ENCODE assay signal across 20 cellular contexts in genomic region chrX:1836683-1837082, GRCh38.
DNase-seq lines count a peak whose midpoint lies in the region; ATAC-seq, FAIRE-seq and TF ChIP-seq lines count a peak whose summit lies in the region.
"Had no signal": no experiment of that assay in that cellular context is flagged by ENCODE, and none has a peak within 500 bp of the region (broad histone marks: within the 10 kb centered on the region; RNA-seq: fewer than 3 reads in every experiment).

No MANE protein-coding gene starts in this region.

- 24% methylated on average over 4 of the region's 6 CpGs for WGBS in HepG2 (ENCODE audit: low lambda C conversion rate)
- 72% methylated on average over 5 of the region's 6 CpGs for whole genome bisulfite sequencing in right lobe of liver (ENCODE audit: insufficient coverage, low coverage, low lambda C conversion rate, missing lambda C conversion rate)
- 0% methylated on average over 5 of the region's 6 CpGs for WGBS in K562 (ENCODE audit: insufficient coverage, low coverage, missing lambda C conversion rate)
- WGBS in H1 (ENCODE audit: extremely low coverage in 1 of 2, insufficient coverage in 1 of 2, insufficient read length in 1 of 2, insufficient replicate concordance in 2 of 2, low coverage in 1 of 2, low lambda C conversion rate in 2 of 2, missing lambda C conversion rate in 1 of 2), 2 experiments = 96% methylated on average over 6 of the region's 6 CpGs; no CpG with 5 or more reads in 1 of the 2 experiments

- no peak overlapping the region for H3K56ac ChIP-seq in H1 (replicated peaks; ENCODE audit: insufficient read length, low read depth, low read length)

- no peak overlapping the region for H2BK12ac ChIP-seq in H1 (ENCODE audit: low read depth, low read length)

- no peak overlapping the region for H3K9ac ChIP-seq in HepG2 (ENCODE audit: insufficient read depth, low read depth, low read length)
- H3K9ac ChIP-seq in K562 (ENCODE audit: insufficient read depth in 1 of 2, low read depth in 2 of 2, low read length in 2 of 2) = no peak overlapping the region
- no peak overlapping the region for H3K9ac ChIP-seq in H1 (replicated peaks in 1 of 4; ENCODE audit: extremely low read depth in 1 of 4, low read depth in 3 of 4, low read length in 3 of 4)
- H3K9ac ChIP-seq: BLaER1 had no signal

- H2BK20ac ChIP-seq in H1 (ENCODE audit: low read length) = no peak overlapping the region

- H3K9me3 ChIP-seq in HepG2 (ENCODE audit: low read length) = peaks cover 10% of the 10 kb centered on the region
- no peaks in the 10 kb centered on the region for H3K9me3 ChIP-seq in right lobe of liver
- no peaks in the 10 kb centered on the region for H3K9me3 ChIP-seq in K562 (replicated peaks; ENCODE audit: control insufficient read depth, insufficient read depth, low read depth, low read length)
- H3K9me3 ChIP-seq in H1 (ENCODE audit: insufficient read depth in 2 of 2, low read depth in 1 of 2, low read length in 1 of 2) = peaks cover 11% of the 10 kb centered on the region in 2 experiments
- H3K9me3 ChIP-seq in upper lobe of right lung = no peaks in the 10 kb centered on the region
- H3K9me3 ChIP-seq: BE2C, Caco-2 had no signal

- no peaks in the 10 kb centered on the region for H3K9me1 ChIP-seq in K562 (ENCODE audit: control insufficient read depth, insufficient read depth, low read length)

- H3K27me3 ChIP-seq in HepG2 (ENCODE audit: control insufficient read depth in 1 of 2, insufficient read depth in 2 of 2, low read length in 2 of 2) = peaks cover 0 to 2% of the 10 kb centered on the region in 2 experiments; a peak in 2 of 5 replicates
- H3K27me3 ChIP-seq in right lobe of liver = no peaks in the 10 kb centered on the region
- no peaks in the 10 kb centered on the region for H3K27me3 ChIP-seq in K562 (ENCODE audit: control insufficient read depth in 2 of 2, insufficient read depth in 2 of 2, low read length in 2 of 2)
- H3K27me3 ChIP-seq in H1 (replicated peaks in 1 of 4; ENCODE audit: control insufficient read depth in 3 of 4, extremely low read depth in 1 of 4, insufficient read depth in 3 of 4, low read length in 3 of 4) = no peaks in the 10 kb centered on the region; a peak in 1 of 7 replicates
- H3K27me3 ChIP-seq in upper lobe of right lung = no peaks in the 10 kb centered on the region
- H3K27me3 ChIP-seq: BE2C, BLaER1 had no signal

- H4K8ac ChIP-seq in H1 (ENCODE audit: extremely low read depth, insufficient read depth, low read length) = no peak overlapping the region

- no peak for TF ChIP-seq EP300 in HepG2 (IDR thresholded peaks at IDR 0.05; ENCODE audit: low read depth in 2 of 2, low read length in 2 of 2)
- TF ChIP-seq EP300 in HepG2 (CRISPR knock-in tag; IDR thresholded peaks at IDR 0.05; ENCODE audit: borderline replicate concordance) = no peak
- no peak for TF ChIP-seq EP300 in K562 (IDR thresholded peaks at IDR 0.05; ENCODE audit: low read length)
- no peak for TF ChIP-seq EP300 in H1 (IDR thresholded peaks at IDR 0.05; ENCODE audit: borderline replicate concordance in 1 of 2, low read depth in 2 of 2, low read length in 2 of 2)

- no TSS peak for BruUV-seq in HepG2 (replicated peaks; lab: Mats Ljungman, UMichigan)
- BruUV-seq in K562 (replicated peaks; lab: Mats Ljungman, UMichigan) = no TSS peak

- TF ChIP-seq CTCF in HepG2 (CRISPR knock-in tag; IDR thresholded peaks at IDR 0.05) (no peak), right lobe of liver (IDR thresholded peaks at IDR 0.05) (no peak), K562 (IDR thresholded peaks at IDR 0.05 in 2 of 3, conservative IDR thresholded peaks at IDR 0.05 in 1 of 3; ENCODE audit: insufficient read depth in 2 of 3, low read depth in 1 of 3, low read length in 3 of 3) (no peak), H1 (IDR thresholded peaks at IDR 0.05; ENCODE audit: control extremely low read depth in 1 of 3, insufficient read depth in 1 of 3, low read depth in 1 of 3, low read length in 3 of 3) (no peak), upper lobe of right lung (IDR thresholded peaks at IDR 0.05) (no peak)

- H3K79me1 ChIP-seq in H1 (ENCODE audit: low read depth, low read length) = no peaks in the 10 kb centered on the region

- TF ChIP-seq RAD21 in HepG2 (CRISPR knock-in tag; IDR thresholded peaks at IDR 0.05) (no peak), K562 (CRISPR knock-in tag; conservative IDR thresholded peaks at IDR 0.05 in 1 of 2, IDR thresholded peaks at IDR 0.05 in 1 of 2) (no peak), H1 (IDR thresholded peaks at IDR 0.05 in 1 of 2, conservative IDR thresholded peaks at IDR 0.05 in 1 of 2; ENCODE audit: low read depth in 2 of 2, low read length in 2 of 2) (no peak)

- H3K79me2 ChIP-seq in HepG2 (ENCODE audit: insufficient read depth, low read length) (no peaks in the 10 kb centered on the region), K562 (ENCODE audit: control insufficient read depth, insufficient read depth, low read length) (no peaks in the 10 kb centered on the region), H1 (ENCODE audit: control insufficient read depth in 1 of 2, insufficient read depth in 2 of 2, low read length in 2 of 2) (no peaks in the 10 kb centered on the region)

- intact Hi-C loops in HepG2 (cut with micrococcal nuclease; ENCODE audit: unreplicated experiment) (no loop called here), right lobe of liver (cut with DNase I) (no loop called here), K562 (cut with micrococcal nuclease) (no loop called here), upper lobe of right lung (cut with DNase I) (no loop called here)

- 0 out of 2 replicates have a peak overlapping the region, but pooled peaks have one; percentile 39 for H2AK5ac ChIP-seq in H1 (ENCODE audit: low read depth, low read length)

- no peaks in the 10 kb centered on the region for H3K23me2 ChIP-seq in H1 (ENCODE audit: low read depth, low read length)

- H4K91ac ChIP-seq in H1 (replicated peaks; ENCODE audit: insufficient read length, low read length) = no peak overlapping the region

- no peak overlapping the region for H3K23ac ChIP-seq in H1 (ENCODE audit: insufficient read length)

- no peak overlapping the region for H4K5ac ChIP-seq in H1 (ENCODE audit: insufficient read length, low read depth, low read length)

- H3K27ac ChIP-seq in HepG2 (ENCODE audit: extremely low read length, insufficient read depth, low read length) (no peak overlapping the region), right lobe of liver (no peak overlapping the region), K562 (ENCODE audit: extremely low read depth, low read depth, low read length) (no peak overlapping the region), H1 (ENCODE audit: low read depth, low read length) (no peak overlapping the region), upper lobe of right lung (no peak overlapping the region)
- H3K27ac ChIP-seq: 22Rv1, BLaER1 had no signal

- H2AFZ ChIP-seq in HepG2 (ENCODE audit: low read length) = no peak overlapping the region
- H2AFZ ChIP-seq in K562 (ENCODE audit: low read depth, low read length) = no peak overlapping the region
- H2AFZ ChIP-seq in H1 (ENCODE audit: low read length) = no peak overlapping the region

- no peak overlapping the region for H3K14ac ChIP-seq in H1 (ENCODE audit: insufficient read length)

- FAIRE-seq in HepG2 (lab: Jason Lieb, UNC) = no peak
- FAIRE-seq in K562 (lab: Jason Lieb, UNC) = no peak
- no peak for FAIRE-seq in H1 (lab: Jason Lieb, UNC)
- FAIRE-seq: D721Med, G401.6 had no signal

- H4K20me1 ChIP-seq in HepG2 (ENCODE audit: insufficient read depth, low read length) = no peaks in the 10 kb centered on the region
- no peaks in the 10 kb centered on the region for H4K20me1 ChIP-seq in K562 (replicated peaks; ENCODE audit: control insufficient read depth, insufficient read depth, low read length)
- no peaks in the 10 kb centered on the region for H4K20me1 ChIP-seq in H1 (replicated peaks in 1 of 2; ENCODE audit: control insufficient read depth in 1 of 2, insufficient read depth in 2 of 2, low read length in 2 of 2)
- H4K20me1 ChIP-seq: BLaER1 had no signal

- TF ChIP-seq POLR2A in HepG2 (IDR thresholded peaks at IDR 0.05; ENCODE audit: insufficient read depth in 1 of 2, low read depth in 2 of 2, low read length in 2 of 2) = no peak
- TF ChIP-seq POLR2A in right lobe of liver (IDR thresholded peaks at IDR 0.05) = no peak
- TF ChIP-seq POLR2A in K562 (conservative IDR thresholded peaks at IDR 0.05) = no peak
- no peak for TF ChIP-seq POLR2A in H1 (IDR thresholded peaks at IDR 0.05; ENCODE audit: control extremely low read depth in 1 of 2, low read depth in 2 of 2, low read length in 2 of 2)

- no peak overlapping the region for H2BK5ac ChIP-seq in H1 (ENCODE audit: low read depth, low read length)

- H3K4me2 ChIP-seq in HepG2 (ENCODE audit: low read depth, low read length) (no peak overlapping the region), K562 (ENCODE audit: insufficient read depth, low read length) (no peak overlapping the region), H1 (ENCODE audit: insufficient read depth in 1 of 2, low read depth in 2 of 2, low read length in 2 of 2) (no peak overlapping the region)
- H3K4me2 ChIP-seq: BLaER1 had no signal

- CTCF ChIA-PET in HepG2 (lab: Yijun Ruan, JAX; ENCODE audit: low intra/inter-chr PET ratio, low total read pairs) = no interaction called here
- CTCF ChIA-PET in K562 (lab: Yijun Ruan, JAX; ENCODE audit: low intra/inter-chr PET ratio) = no interaction called here
- CTCF ChIA-PET in H1 (lab: Charles Lee; ENCODE audit: partially characterized antibody) = no interaction called here

- H3K4me1 ChIP-seq in HepG2 (ENCODE audit: insufficient read depth, low read length) (no peaks in the 10 kb centered on the region), right lobe of liver (no peaks in the 10 kb centered on the region), K562 (replicated peaks in 1 of 2; ENCODE audit: control insufficient read depth in 2 of 2, insufficient read depth in 2 of 2, low read length in 2 of 2) (no peaks in the 10 kb centered on the region), H1 (replicated peaks in 1 of 4; ENCODE audit: control insufficient read depth in 3 of 4, insufficient read depth in 4 of 4, low read length in 3 of 4) (no peaks in the 10 kb centered on the region), upper lobe of right lung (no peaks in the 10 kb centered on the region)
- H3K4me1 ChIP-seq: BE2C, BLaER1, Caco-2 had no signal

- no peak for ATAC-seq in HepG2
- ATAC-seq in right lobe of liver = no peak
- ATAC-seq in K562 = no peak
- no peak for ATAC-seq in upper lobe of right lung
- ATAC-seq in GM18511 (IDR thresholded peaks at IDR 0.05; ENCODE audit: unreplicated experiment) = no peak
- ATAC-seq: CD8-positive, alpha-beta T cell had no signal

- H2BK120ac ChIP-seq in H1 (replicated peaks; ENCODE audit: low read depth, low read length) = no peak overlapping the region

- no peaks in the 10 kb centered on the region for H3K36me3 ChIP-seq in HepG2 (replicated peaks in 1 of 2; ENCODE audit: control insufficient read depth in 1 of 2, insufficient read depth in 2 of 2, low read length in 2 of 2)
- no peaks in the 10 kb centered on the region for H3K36me3 ChIP-seq in right lobe of liver
- H3K36me3 ChIP-seq in K562 (ENCODE audit: control insufficient read depth, insufficient read depth, low read length) = no peaks in the 10 kb centered on the region
- no peaks in the 10 kb centered on the region for H3K36me3 ChIP-seq in H1 (ENCODE audit: control insufficient read depth in 2 of 4, insufficient read depth in 4 of 4, low read length in 3 of 4)
- no peaks in the 10 kb centered on the region for H3K36me3 ChIP-seq in upper lobe of right lung
- H3K36me3 ChIP-seq: BE2C, BLaER1 had no signal

- in situ Hi-C loops in HepG2 (cut with HindIII; ENCODE audit: extremely low pct_ligation_motif_present, low pct_unique_long_range_greater_than_20kb) (no loop called here), K562 (cut with MboI) (no loop called here)

- H3K4me3 ChIP-seq in HepG2 (replicated peaks in 1 of 3; ENCODE audit: insufficient read depth in 1 of 3, low read depth in 2 of 3, low read length in 3 of 3) (no peak overlapping the region), right lobe of liver (no peak overlapping the region), K562 (no peak overlapping the region), H1 (ENCODE audit: extremely low read depth in 1 of 4, insufficient read depth in 2 of 4, low read depth in 3 of 4, low read length in 4 of 4) (no peak overlapping the region), upper lobe of right lung (no peak overlapping the region)
- H3K4me3 ChIP-seq: BLaER1 had no signal

- POLR2A ChIA-PET in HepG2 (lab: Yijun Ruan, JAX) = no interaction called here
- POLR2A ChIA-PET in K562 (lab: Yijun Ruan, JAX) = no interaction called here
- POLR2A ChIA-PET in H1 (lab: Charles Lee; ENCODE audit: partially characterized antibody) = no interaction called here

- no peak for DNase-seq in HepG2 (ENCODE audit: low spot score)
- DNase-seq in right lobe of liver = no peak
- DNase-seq in K562 (ENCODE audit: extremely low read depth in 1 of 4, low spot score in 3 of 4) = no peak
- no peak for DNase-seq in H1 (ENCODE audit: low read depth in 1 of 2, low spot score in 2 of 2)
- no peak for DNase-seq in upper lobe of right lung
- DNase-seq in stimulated activated naive CD4-positive, alpha-beta T cell treated with Interleukin-2 at 50 U/mL for 16 hours (lab: John Stamatoyannopoulos, UW) = no peak
- DNase-seq: ACHN; BE2C; C1 segment of cervical spinal cord; Caco-2; Calu3; CD4-positive, alpha-beta T cell; CD8-positive, alpha-beta T cell; DMS79 treated with DMSO at 0.1 percent for 48 hours; GF-D8 had no signal

- no peak overlapping the region for H2BK15ac ChIP-seq in H1 (ENCODE audit: low read length)

- no peak overlapping the region for H3K4ac ChIP-seq in H1 (replicated peaks; ENCODE audit: insufficient read length, low read depth, low read length)

- no peak overlapping the region for H3K18ac ChIP-seq in H1 (ENCODE audit: extremely low read depth, low read length)

Comparison
In these comparisons a context has a peak if more than half of its experiments do, and no peak if none do; other contexts are left out.
1. Of the 241 proteins assayed by ChIP-seq in both HepG2 and K562: peak only in HepG2: none; only in K562: ZFP36 and ZNF431; in both: none; in neither: 239.